Comparison of ENCODE assay signal across 31 cellular contexts in the genomic region with DNA sequence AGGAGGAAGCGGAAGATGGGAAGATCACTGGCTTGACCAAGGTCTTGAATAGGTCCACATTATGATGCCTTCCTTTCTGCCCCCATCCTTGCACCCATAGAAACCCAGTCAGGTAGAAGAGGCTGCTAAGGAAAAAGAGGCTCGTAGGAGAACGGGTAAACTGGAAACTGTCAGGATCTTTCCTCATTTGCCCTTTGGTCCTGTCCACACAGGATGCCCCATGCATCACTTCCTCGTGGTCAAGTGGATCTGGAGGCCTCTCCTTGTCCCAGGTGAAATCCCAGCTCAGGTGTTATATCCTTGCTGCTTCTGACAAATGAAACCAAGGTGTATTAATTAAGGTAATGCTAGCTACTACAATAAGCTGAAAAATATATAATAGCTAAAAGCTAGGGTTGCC. TPM values are rescaled to one million over a fixed set of nuclear protein-coding genes. Genes with fewer than 3 reads are reported as not detected.
"Had no signal": no experiment of that assay in that cellular context is flagged by ENCODE, and none has a peak within 500 bp of the region (broad histone marks: within the 10 kb centered on the region; RNA-seq: fewer than 3 reads in every experiment).

No MANE protein-coding gene starts in this region.

- H3K27me3 ChIP-seq: body of pancreas, esophagus muscularis mucosa, gastroesophageal sphincter had no signal

- FAIRE-seq: colon had no signal

- H3K4me3 ChIP-seq: body of pancreas, esophagus muscularis mucosa, gastroesophageal sphincter had no signal

- ATAC-seq: activated CD4-positive, CD25-positive, alpha-beta regulatory T cell treated with anti-CD3 and anti-CD28 coated beads, Interleukin-2, amount 50 U/mL, for 24 hours; activated CD8-positive, alpha-beta T cell treated with anti-CD3 and anti-CD28 coated beads for 36 hours; activated T-cell treated with anti-CD3 and anti-CD28 coated beads, Interleukin-2, amount 50 U/mL, for 4 hours; activated T-helper 17 cell treated with anti-CD3 and anti-CD28 coated beads, Interleukin-2, amount 50 U/mL, for 72 hours; body of pancreas; effector memory CD8-positive, alpha-beta T cell; gastroesophageal sphincter; T-helper 17 cell had no signal

- H3K9me3 ChIP-seq: body of pancreas, esophagus muscularis mucosa, gastroesophageal sphincter had no signal

- H3K4me1 ChIP-seq: body of pancreas, esophagus muscularis mucosa, gastroesophageal sphincter had no signal

- H3K36me3 ChIP-seq: esophagus muscularis mucosa, gastroesophageal sphincter, WERI-Rb-1 had no signal

- H3K27ac ChIP-seq: body of pancreas, esophagus muscularis mucosa, gastroesophageal sphincter, WERI-Rb-1 had no signal

- DNase-seq: activated B cell treated with CpG ODN at 0.5 μM for 24 hours; activated CD4-positive, alpha-beta T cell treated with anti-CD3 and anti-CD28 coated beads for 48 hours; activated CD4-positive, alpha-beta T cell treated with anti-CD3 and anti-CD28 coated beads, Interleukin-2, amount 50 U/mL, for 1 hour; activated CD4-positive, alpha-beta T cell treated with anti-CD3 and anti-CD28 coated beads, Interleukin-2, amount 50 U/mL, for 48 hours; activated CD8-positive, alpha-beta memory T cell treated with anti-CD3 and anti-CD28 coated beads for 24 hours; activated CD8-positive, alpha-beta T cell treated with anti-CD3 and anti-CD28 coated beads for 36 hours; activated effector memory CD4-positive, alpha-beta T cell treated with Interleukin-2 at 50 U/mL for 16 hours; activated gamma-delta T cell treated with Interleukin-2 at 50 U/mL for 16 hours; activated naive CD4-positive, alpha-beta T cell treated with anti-CD3 and anti-CD28 coated beads, Interleukin-2, amount 50 U/mL, for 16 hours; activated naive CD4-positive, alpha-beta T cell treated with Interleukin-2 at 50 U/mL for 16 hours; activated T-cell treated with anti-CD3 and anti-CD28 coated beads, Interleukin-2, amount 50 U/mL, for 4 hours; amniotic stem cell; aorta; body of pancreas; caudate nucleus; cortex of kidney; dermis blood vessel endothelial cell; effector CD4-positive, alpha-beta T cell; effector memory CD8-positive, alpha-beta T cell; erythroblast; foreskin melanocyte; T-helper 1 cell; T-helper 17 cell; T1000; WERI-Rb-1 had no signal

RNA-seq across cellular contexts. Expression of a gene that starts 8.0 kb away (rescaled TPM):
- total RNA-seq: fibroblast of lung had no signal
- polyA plus RNA-seq: fibroblast of lung had no signal
